8 cellular contexts compared by ENCODE assay signal in genomic region chr9:100322954-100323536, GRCh38. TPM values are rescaled to one million over a fixed set of nuclear protein-coding genes. Genes with fewer than 3 reads are reported as not detected.
DNase-seq lines count a peak whose midpoint lies in the region; ATAC-seq, FAIRE-seq and TF ChIP-seq lines count a peak whose summit lies in the region.

No MANE protein-coding gene starts in this region.

- TF ChIP-seq CTCF in HCT116 (IDR thresholded peaks at IDR 0.05 in 2 of 3, conservative IDR thresholded peaks at IDR 0.05 in 1 of 3; ENCODE audit: borderline replicate concordance in 1 of 3, insufficient read depth in 1 of 3, low read depth in 2 of 3, low read length in 2 of 3): peak; percentile 39 to 79 (median 69); a peak in 5 of 6 replicates
- peak in 2 of 3 donors; percentile 37 to 40 for TF ChIP-seq CTCF in breast epithelium (IDR thresholded peaks at IDR 0.05)
- TF ChIP-seq CTCF in liver (IDR thresholded peaks at IDR 0.05; ENCODE audit: low read depth, low read length, missing input control): peak; percentile 69

- no peak for FAIRE-seq in GM12891 (lab: Jason Lieb, UNC)

- TF ChIP-seq RAD21 in HCT116 (IDR thresholded peaks at IDR 0.05; ENCODE audit: low read depth) (peak; percentile 41), liver (IDR thresholded peaks at IDR 0.05) (peak; percentile 77 to 82)

- intact Hi-C loops in HCT116 (cut with micrococcal nuclease): loop anchor here (1.0 to 5.0 kb wide), 5 partner anchors 274 to 1160 kb away; no protein-coding TSS in a partner anchor
- intact Hi-C loops in breast epithelium (cut with DNase I; ENCODE audit: low total_unique reads): no loop called here

- H3K9me3 ChIP-seq in HCT116 (ENCODE audit: control insufficient read depth in 1 of 2, insufficient read depth in 1 of 2, low read depth in 1 of 2, low read length in 2 of 2): no peaks in the 10 kb centered on the region
- H3K9me3 ChIP-seq in NT2/D1 (ENCODE audit: insufficient read depth, low read length): no peaks in the 10 kb centered on the region
- H3K9me3 ChIP-seq in breast epithelium: no peaks in the 10 kb centered on the region
- no peaks in the 10 kb centered on the region for H3K9me3 ChIP-seq in liver (ENCODE audit: control insufficient read depth in 4 of 4, low read length in 3 of 4)

- BruUV-seq in HCT116 (replicated peaks; lab: Mats Ljungman, UMichigan): no TSS peak

- no peak for TF ChIP-seq POLR2A in HCT116 (IDR thresholded peaks at IDR 0.05; ENCODE audit: borderline replicate concordance, extremely low read depth, insufficient read depth, insufficient read length)
- no peak for TF ChIP-seq POLR2A in breast epithelium (IDR thresholded peaks at IDR 0.05)
- no peak for TF ChIP-seq POLR2A in GM12891 (IDR thresholded peaks at IDR 0.05; ENCODE audit: low read depth, low read length)

- H3K27me3 ChIP-seq in HCT116 (ENCODE audit: insufficient read depth, low read length): no peaks in the 10 kb centered on the region
- H3K27me3 ChIP-seq in NT2/D1 (ENCODE audit: insufficient read depth, insufficient read length): no peaks in the 10 kb centered on the region
- H3K27me3 ChIP-seq in breast epithelium: no peaks in the 10 kb centered on the region
- H3K27me3 ChIP-seq in liver (ENCODE audit: control insufficient read depth in 4 of 4, insufficient read depth in 4 of 4, low read length in 3 of 4): no peaks in the 10 kb centered on the region

- no peak; the same call in 1 of the 2 replicates for ATAC-seq in HCT116

- DNase-seq in NCI-H2081 (lab: John Stamatoyannopoulos, UW) (peak; percentile 15 to 38), NCI-H2081 treated with DMSO at 0.1 percent for 48 hours (lab: John Stamatoyannopoulos, UW) (no peak), HCT116 (ENCODE audit: low read depth, low spot score) (peak; percentile 10), NT2/D1 (ENCODE audit: low read depth, low spot score) (peak; percentile 38), breast epithelium (ENCODE audit: low spot score in 2 of 2) (no peak), GM12891 (ENCODE audit: insufficient read length, low spot score) (no peak)
- DNase-seq in effector CD8-positive, alpha-beta T cell (lab: John Stamatoyannopoulos, UW): no peak

- no peak overlapping the region for H3K4me2 ChIP-seq in HCT116 (ENCODE audit: low read length)

- CTCF ChIA-PET in HCT116 (lab: Charles Lee): interaction anchor here (1.9 to 2.7 kb wide), 2 partner anchors 15 to 276 kb away, joined by 4 to 17 read pairs; no protein-coding TSS in a partner anchor

- H3K4me3 ChIP-seq in HCT116 (replicated peaks in 1 of 2; ENCODE audit: low read depth in 1 of 2, low read length in 2 of 2): no peak overlapping the region
- no peak overlapping the region for H3K4me3 ChIP-seq in NT2/D1 (ENCODE audit: insufficient read length, low read depth)
- H3K4me3 ChIP-seq in breast epithelium: no peak overlapping the region
- no peak overlapping the region for H3K4me3 ChIP-seq in liver (ENCODE audit: low read depth in 1 of 3, low read length in 3 of 3)

- H3K9ac ChIP-seq in HCT116 (ENCODE audit: low read length) (no peak overlapping the region), NT2/D1 (ENCODE audit: insufficient read length, low read depth) (no peak overlapping the region), liver (ENCODE audit: low read depth in 1 of 2, low read length in 2 of 2) (no peak overlapping the region)

- POLR2A ChIA-PET in HCT116 (lab: Charles Lee): no interaction called here

- H3K9me2 ChIP-seq in HCT116 (ENCODE audit: insufficient read depth): no peaks in the 10 kb centered on the region

- RAD21 ChIA-PET in HCT116 (lab: Charles Lee; ENCODE audit: low non-redundant PET in 1 of 2, low total read pairs in 2 of 2, uncharacterized antibody in 2 of 2, unreplicated experiment in 2 of 2): no interaction called here

- WGBS in liver: 72% methylated on average over 3 of the region's 3 CpGs

- no peaks in the 10 kb centered on the region for H3K4me1 ChIP-seq in HCT116 (ENCODE audit: control insufficient read depth in 1 of 2, insufficient read depth in 2 of 2, low read length in 2 of 2)
- no peaks in the 10 kb centered on the region for H3K4me1 ChIP-seq in NT2/D1 (ENCODE audit: insufficient read depth, insufficient read length)
- H3K4me1 ChIP-seq in breast epithelium: no peaks in the 10 kb centered on the region
- H3K4me1 ChIP-seq in liver (ENCODE audit: control insufficient read depth in 4 of 4, insufficient read depth in 4 of 4, low read length in 3 of 4): no peaks in the 10 kb centered on the region

- H3K36me3 ChIP-seq in HCT116 (ENCODE audit: control insufficient read depth in 1 of 2, insufficient read depth in 2 of 2, low read length in 2 of 2) (peaks cover 38 to 51% of the 10 kb centered on the region in 2 experiments), NT2/D1 (ENCODE audit: insufficient read depth, insufficient read length, low read length) (peaks cover 81% of the 10 kb centered on the region), breast epithelium (no peaks in the 10 kb centered on the region), liver (ENCODE audit: control insufficient read depth in 4 of 4, insufficient read depth in 3 of 4, low read depth in 1 of 4, low read length in 3 of 4) (peaks cover 4 to 12% (median 6%) of the 10 kb centered on the region in 4 donors)

- peaks cover 76% of the 10 kb centered on the region for H3K79me2 ChIP-seq in HCT116 (ENCODE audit: insufficient read depth, low read length)

- no peak overlapping the region for H2AFZ ChIP-seq in HCT116 (ENCODE audit: low read depth, low read length, poor library complexity, severe bottlenecking)

- H4K20me1 ChIP-seq in HCT116 (ENCODE audit: insufficient read depth): peaks cover 19% of the 10 kb centered on the region; the same call in 1 of the 2 replicates

- H3K27ac ChIP-seq in HCT116 (ENCODE audit: low read depth, low read length): no peak overlapping the region
- H3K27ac ChIP-seq in breast epithelium: no peak overlapping the region
- no peak overlapping the region for H3K27ac ChIP-seq in liver (ENCODE audit: low read depth in 1 of 2, low read length in 2 of 2)

TF ChIP-seq in HCT116, 20 proteins besides CTCF, POLR2A, EP300 and RAD21:
- TF ChIP-seq ZFX (IDR thresholded peaks at IDR 0.05): no peak
TF ChIP-seq in HCT116: peak in this region for 0.

TF ChIP-seq in liver, 16 proteins besides CTCF, POLR2A, EP300 and RAD21:
- no peak for TF ChIP-seq EGR1 (IDR thresholded peaks at IDR 0.05; ENCODE audit: low read depth in 2 of 2)
TF ChIP-seq in liver: peak in this region for 0.

TF ChIP-seq in GM12891, 5 proteins besides CTCF, POLR2A, EP300 and RAD21:
- TF ChIP-seq POLR2AphosphoS5 (IDR thresholded peaks at IDR 0.05; ENCODE audit: low read depth, low read length) (no peak), POU2F2 (IDR thresholded peaks at IDR 0.05; ENCODE audit: low read depth, low read length) (no peak), SPI1 (IDR thresholded peaks at IDR 0.05; ENCODE audit: low read depth, low read length) (no peak), TAF1 (IDR thresholded peaks at IDR 0.05; ENCODE audit: low read depth, low read length) (no peak), PAX5 (IDR thresholded peaks at IDR 0.05; ENCODE audit: insufficient read depth, low read length, severe bottlenecking) (no peak)
TF ChIP-seq in GM12891: peak in this region for 0.

RNA-seq across cellular contexts. Expression of gene TEX10, which starts 29.7 kb away (rescaled TPM):
- total RNA-seq in HCT116 (2021; ENCODE audit: unreplicated experiment) (53.0 TPM), breast epithelium (10 to 100 TPM; 13.8 to 30.4 (median 22.6) TPM), liver (10 to 100 TPM in 1 of 2 donors, 1 to 10 TPM in 1; 7.4 to 10.0 TPM)
- polyA plus RNA-seq in HCT116 (2012): 20.4 and 27.0 TPM in 2 replicates
- polyA plus RNA-seq in liver: 1 to 10 TPM; 3.3 to 4.7 TPM
- polyA plus RNA-seq in GM12891 (2012; ENCODE audit: low read depth, missing spikeins): 18.6 TPM

Comparison
In these comparisons a context has a peak if more than half of its experiments do, and no peak if none do; other contexts are left out.
1. DNase-seq: peak in NCI-H2081 (2 of 2), HCT116 (single experiment) and NT2/D1 (single experiment); none in NCI-H2081 treated with DMSO at 0.1 percent for 48 hours (single experiment), breast epithelium (0 of 2), effector CD8-positive, alpha-beta T cell (single experiment) and GM12891 (single experiment).
2. Peak in every context shown above with its lines, with median percentiles within 50 percentile points of each other: CTCF ChIP-seq.